ENCODE assay signal across 14 cellular contexts in the genomic region with DNA sequence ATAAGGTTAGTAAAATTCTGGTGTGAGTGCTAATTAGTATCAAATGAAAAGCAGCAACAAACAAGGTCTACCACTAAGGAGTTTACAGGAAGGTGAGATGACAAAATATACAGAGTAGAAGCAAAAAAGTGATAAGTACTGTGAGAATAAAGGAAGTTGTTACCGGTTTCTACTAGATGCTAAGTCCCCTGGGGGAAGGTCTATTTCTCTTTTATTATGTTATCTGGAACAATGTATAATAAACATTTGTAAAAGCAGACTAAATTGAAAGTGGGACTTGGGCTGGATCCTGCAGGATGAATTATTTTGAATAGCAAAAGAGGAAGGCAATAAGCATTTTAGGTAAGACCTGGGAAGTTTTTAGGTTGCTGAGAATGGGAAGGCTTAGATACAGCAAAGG.
"Had no signal": no experiment of that assay in that cellular context is flagged by ENCODE, and none has a peak within 500 bp of the region (broad histone marks: within the 10 kb centered on the region; RNA-seq: fewer than 3 reads in every experiment).

No MANE protein-coding gene starts in this region.

- ATAC-seq: activated CD4-positive, alpha-beta T cell treated with anti-CD3 and anti-CD28 coated beads for 36 hours; activated CD8-positive, alpha-beta memory T cell treated with anti-CD3 and anti-CD28 coated beads, Interleukin-2, amount 10 ng/mL, durations not matched to agents 7 days and 5 days; heart right ventricle; left cardiac atrium; lower lobe of right lung; pancreas had no signal

- H3K4me3 ChIP-seq: heart right ventricle, lower lobe of right lung, pancreas, sigmoid colon, spleen had no signal

- H3K27me3 ChIP-seq: heart right ventricle, pancreas, sigmoid colon, spleen had no signal

- DNase-seq: activated CD4-positive, alpha-beta memory T cell treated with anti-CD3 and anti-CD28 coated beads for 36 hours; activated CD4-positive, alpha-beta T cell treated with anti-CD3 and anti-CD28 coated beads for 36 hours; activated CD8-positive, alpha-beta memory T cell treated with anti-CD3 and anti-CD28 coated beads, Interleukin-2, amount 10 ng/mL, durations not matched to agents 7 days and 5 days; activated naive CD4-positive, alpha-beta T cell treated with anti-CD3 and anti-CD28 coated beads, Interleukin-2, amount 50 U/mL, for 16 hours; activated T-cell treated with anti-CD3 and anti-CD28 coated beads, Interleukin-2, amount 50 U/mL, for 1 hour; heart right ventricle; left cardiac atrium; lower lobe of right lung; pancreas; sigmoid colon; spleen had no signal

- H3K27ac ChIP-seq: heart right ventricle, lower lobe of right lung, pancreas, sigmoid colon, spleen had no signal

- H3K36me3 ChIP-seq: lower lobe of right lung, pancreas, sigmoid colon had no signal

- FAIRE-seq: astrocyte, bronchial epithelial cell, frontal cortex, pancreas had no signal

- H3K4me1 ChIP-seq: lower lobe of right lung, pancreas, sigmoid colon had no signal

- H3K9me3 ChIP-seq: heart right ventricle, lower lobe of right lung, pancreas, sigmoid colon, spleen had no signal
